In genomic region chr18:47797126-47797525, GRCh38 we compare ENCODE assay signal across 3 cellular contexts.
"Had no signal": no experiment of that assay in that cellular context is flagged by ENCODE, and none has a peak within 500 bp of the region (broad histone marks: within the 10 kb centered on the region; RNA-seq: fewer than 3 reads in every experiment).

No MANE protein-coding gene starts in this region.

- H3K4me3 ChIP-seq: GM12878 had no signal

- ATAC-seq: GM12878 had no signal

- DNase-seq: GDM1, GF-D8 had no signal
